Comparison of ENCODE assay signal across 27 cellular contexts in genomic region chr3:193087336-193087735, GRCh38.
"Had no signal": no experiment of that assay in that cellular context is flagged by ENCODE, and none has a peak within 500 bp of the region (broad histone marks: within the 10 kb centered on the region; RNA-seq: fewer than 3 reads in every experiment).

No MANE protein-coding gene starts in this region.

- ATAC-seq: effector memory CD8-positive, alpha-beta T cell; esophagus mucosa; gastrocnemius medialis; heart right ventricle; left cardiac atrium; left lung; left ventricle myocardium superior; lower lobe of right lung; mucosa of descending colon; naive thymus-derived CD8-positive, alpha-beta T cell had no signal

- H3K9me3 ChIP-seq: colonic mucosa, esophagus squamous epithelium, gastrocnemius medialis, lower lobe of right lung, mucosa of descending colon had no signal

- H3K27me3 Mint-ChIP-seq: dendritic cell treated with granulocyte-macrophage colony-stimulating factor and Interleukin-4, amounts not matched to agents 40 ng/mL and 50 ng/mL, for 4 days; effector memory CD8-positive, alpha-beta T cell had no signal

- H3K27me3 ChIP-seq: colonic mucosa, gastrocnemius medialis, left lung had no signal

- H3K27ac ChIP-seq: colonic mucosa, epithelial cell of prostate, esophagus squamous epithelium, gastrocnemius medialis, heart right ventricle, left lung, lower lobe of right lung had no signal

- DNase-seq: colonic mucosa; cortex of kidney; effector CD8-positive, alpha-beta T cell; effector memory CD8-positive, alpha-beta T cell; endodermal cell; erythroblast; esophagus squamous epithelium; foreskin fibroblast; foreskin melanocyte; gastrocnemius medialis; glutamatergic neuron; head of caudate nucleus; heart right ventricle; hypothalamus; immature natural killer cell; left cardiac atrium; left lung; left ventricle myocardium superior; lower lobe of right lung; mesenchymal stem cell; mucosa of descending colon; naive B cell; naive thymus-derived CD8-positive, alpha-beta T cell had no signal

- H3K27ac Mint-ChIP-seq: dendritic cell treated with granulocyte-macrophage colony-stimulating factor and Interleukin-4, amounts not matched to agents 40 ng/mL and 50 ng/mL, for 4 days; effector memory CD8-positive, alpha-beta T cell; endodermal cell; immature natural killer cell; mesothelial cell of epicardium; naive B cell; naive thymus-derived CD8-positive, alpha-beta T cell had no signal

- H3K4me1 ChIP-seq: colonic mucosa, esophagus squamous epithelium, gastrocnemius medialis, heart right ventricle, left lung, lower lobe of right lung had no signal

- H3K4me1 Mint-ChIP-seq: endodermal cell; immature natural killer cell; mesothelial cell of epicardium; naive B cell; naive thymus-derived CD8-positive, alpha-beta T cell had no signal

- H3K4me3 Mint-ChIP-seq: dendritic cell treated with granulocyte-macrophage colony-stimulating factor and Interleukin-4, amounts not matched to agents 40 ng/mL and 50 ng/mL, for 4 days; effector memory CD8-positive, alpha-beta T cell; endodermal cell; immature natural killer cell; mesothelial cell of epicardium; naive B cell; naive thymus-derived CD8-positive, alpha-beta T cell had no signal

- H3K4me3 ChIP-seq: colonic mucosa, esophagus squamous epithelium, gastrocnemius medialis, heart right ventricle, left lung, lower lobe of right lung, mucosa of descending colon had no signal

- H3K36me3 Mint-ChIP-seq: immature natural killer cell, mesothelial cell of epicardium, naive B cell had no signal

- H3K36me3 ChIP-seq: colonic mucosa, esophagus squamous epithelium, gastrocnemius medialis, heart right ventricle, left lung, lower lobe of right lung had no signal
